8 cellular contexts compared by ENCODE assay signal in genomic region chr18:62637807-62638687, GRCh38.
DNase-seq lines count a peak whose midpoint lies in the region; ATAC-seq and TF ChIP-seq lines count a peak whose summit lies in the region.

No MANE protein-coding gene starts in this region.

- no peaks in the 10 kb centered on the region for H3K9me2 ChIP-seq in Loucy (replicated peaks; ENCODE audit: low read depth, low read length)

- H3K4me3 ChIP-seq in CD8-positive, alpha-beta T cell (ENCODE audit: low read depth, low read length): no peak overlapping the region
- no peak overlapping the region for H3K4me3 ChIP-seq in Loucy (ENCODE audit: low read length, poor library complexity, severe bottlenecking)
- H3K4me3 ChIP-seq in dorsolateral prefrontal cortex: no peak overlapping the region
- H3K4me3 ChIP-seq in psoas muscle: no peak overlapping the region

- H3K36me3 Mint-ChIP-seq in CD8-positive, alpha-beta T cell: no peaks in the 10 kb centered on the region

- H3K4me2 ChIP-seq in Loucy (ENCODE audit: low read depth, low read length, poor library complexity, severe bottlenecking): no peak overlapping the region

- H3K9me3 ChIP-seq in CD8-positive, alpha-beta T cell (ENCODE audit: low read length): no peaks in the 10 kb centered on the region
- H3K9me3 ChIP-seq in Loucy (ENCODE audit: insufficient read depth, low read depth, low read length) (no peaks in the 10 kb centered on the region), psoas muscle (no peaks in the 10 kb centered on the region)

- CTCF ChIA-PET in CD8-positive, alpha-beta T cell (lab: Charles Lee): interaction anchor here (0.5 to 5.3 kb wide), 4 partner anchors 10 to 344 kb away, joined by 3 to 39 read pairs (median 3); no protein-coding TSS in a partner anchor

- peak overlapping the region; percentile 40 for H2AFZ ChIP-seq in Loucy (ENCODE audit: low read length)

- no peaks in the 10 kb centered on the region for H3K79me2 ChIP-seq in Loucy (ENCODE audit: insufficient read depth, low read length)

- H3K36me3 ChIP-seq in CD8-positive, alpha-beta T cell (ENCODE audit: insufficient read depth, low read length): no peaks in the 10 kb centered on the region
- H3K36me3 ChIP-seq in Loucy (ENCODE audit: insufficient read depth, low read length) (no peaks in the 10 kb centered on the region), psoas muscle (ENCODE audit: insufficient read depth in 1 of 2, low read depth in 1 of 2) (no peaks in the 10 kb centered on the region)

- no peaks in the 10 kb centered on the region for H3K27me3 ChIP-seq in CD8-positive, alpha-beta T cell (ENCODE audit: insufficient read depth, low read length)
- H3K27me3 ChIP-seq in Loucy (ENCODE audit: insufficient read depth, low read length, poor library complexity, severe bottlenecking) (no peaks in the 10 kb centered on the region), dorsolateral prefrontal cortex (no peaks in the 10 kb centered on the region), psoas muscle (ENCODE audit: insufficient read depth in 3 of 3, low read length in 2 of 3) (peaks cover 0 to 1% (median 0%) of the 10 kb centered on the region in 3 donors)

- POLR2A ChIA-PET in CD8-positive, alpha-beta T cell (lab: Charles Lee): no interaction called here

- H3K4me3 Mint-ChIP-seq in CD8-positive, alpha-beta T cell: no peak overlapping the region

- no peak overlapping the region for H3K27ac ChIP-seq in CD8-positive, alpha-beta T cell (ENCODE audit: low read depth, low read length)
- H3K27ac ChIP-seq in dorsolateral prefrontal cortex (no peak overlapping the region), psoas muscle (no peak overlapping the region)

- intact Hi-C loops in CD8-positive, alpha-beta T cell (cut with DNase I, micrococcal nuclease): loop anchor here (1.0 to 5.0 kb wide), 2 partner anchors 344 to 799 kb away; no protein-coding TSS in a partner anchor
- intact Hi-C loops in dorsolateral prefrontal cortex (cut with DNase I) (no loop called here), psoas muscle (cut with DNase I) (loop anchor here in 1 of 2 donors (5.0 kb wide), 1 partner anchor 344 kb away; no protein-coding TSS in a partner anchor)

- H3K4me1 ChIP-seq in CD8-positive, alpha-beta T cell (ENCODE audit: insufficient read depth, low read length): no peaks in the 10 kb centered on the region
- H3K4me1 ChIP-seq in Loucy (ENCODE audit: insufficient read depth, low read length, poor library complexity, severe bottlenecking) (no peaks in the 10 kb centered on the region), psoas muscle (no peaks in the 10 kb centered on the region)

- peaks cover 22% of the 10 kb centered on the region for H3K27me3 Mint-ChIP-seq in CD8-positive, alpha-beta T cell (ENCODE audit: low read depth)

- ATAC-seq in CD8-positive, alpha-beta T cell: peak; percentile 68
- peak; percentile 69 for ATAC-seq in GM19452 (IDR thresholded peaks at IDR 0.05; ENCODE audit: unreplicated experiment)
- peak in 1 of 4 donors; percentile 53 for ATAC-seq in psoas muscle
- no peak for ATAC-seq in GM21360 (IDR thresholded peaks at IDR 0.05; ENCODE audit: unreplicated experiment)

- H3K9me3 Mint-ChIP-seq in CD8-positive, alpha-beta T cell: no peaks in the 10 kb centered on the region

- no peak overlapping the region for H3K27ac Mint-ChIP-seq in CD8-positive, alpha-beta T cell

- no peak overlapping the region for H3K9ac ChIP-seq in Loucy (ENCODE audit: low read depth, low read length, poor library complexity, severe bottlenecking)

- DNase-seq in CD8-positive, alpha-beta T cell: peak; percentile 8 to 57 (median 44)
- DNase-seq in activated CD4-positive, CD25-positive, alpha-beta regulatory T cell treated with anti-CD3 and anti-CD28 coated beads, Interleukin-2, amount 50 U/mL, for 16 hours (ENCODE audit: low read depth, low spot score): peak; percentile 17
- DNase-seq in dorsolateral prefrontal cortex: no peak
- no peak for DNase-seq in psoas muscle
- DNase-seq in NCI-H2196 (lab: John Stamatoyannopoulos, UW; ENCODE audit: unreplicated experiment): no peak

- WGBS in psoas muscle, 3 donors: 57 to 59% (median 57%) methylated on average over 7 of the region's 7 CpGs

- H3K4me1 Mint-ChIP-seq in CD8-positive, alpha-beta T cell (ENCODE audit: low read depth): no peaks in the 10 kb centered on the region

- no peaks in the 10 kb centered on the region for H3F3A ChIP-seq in Loucy (ENCODE audit: low read depth)

- TF ChIP-seq CTCF in CD8-positive, alpha-beta T cell (IDR thresholded peaks at IDR 0.05): peak; percentile 44
- TF ChIP-seq CTCF in Loucy (conservative IDR thresholded peaks at IDR 0.05; ENCODE audit: low read length) (peak; percentile 90), dorsolateral prefrontal cortex (IDR thresholded peaks at IDR 0.05 in 54 of 56, conservative IDR thresholded peaks at IDR 0.05 in 2 of 56; ENCODE audit: low read depth in 1 of 56, partially characterized antibody in 56 of 56) (peak in 52 of 56 donors; percentile 16 to 63 (median 46)), psoas muscle (IDR thresholded peaks at IDR 0.05) (peak; percentile 55)

- no peaks in the 10 kb centered on the region for H4K20me1 ChIP-seq in Loucy (ENCODE audit: insufficient read depth, low read length, poor library complexity, severe bottlenecking)

Comparison
In these comparisons a context has a peak if more than half of its experiments do, and no peak if none do; other contexts are left out.
1. DNase-seq: peak in CD8-positive, alpha-beta T cell (7 of 7) and activated CD4-positive, CD25-positive, alpha-beta regulatory T cell treated with anti-CD3 and anti-CD28 coated beads, Interleukin-2, amount 50 U/mL, for 16 hours (single experiment); none in dorsolateral prefrontal cortex (0 of 10), psoas muscle (0 of 2) and NCI-H2196 (single experiment).
2. intact Hi-C loops: an anchor here in CD8-positive, alpha-beta T cell (1.0 to 5.0 kb wide); none called in dorsolateral prefrontal cortex.
3. Peak in every context shown above with its lines, with median percentiles within 50 percentile points of each other: CTCF ChIP-seq.